ENCODE assay signal across 8 cellular contexts in the genomic region with DNA sequence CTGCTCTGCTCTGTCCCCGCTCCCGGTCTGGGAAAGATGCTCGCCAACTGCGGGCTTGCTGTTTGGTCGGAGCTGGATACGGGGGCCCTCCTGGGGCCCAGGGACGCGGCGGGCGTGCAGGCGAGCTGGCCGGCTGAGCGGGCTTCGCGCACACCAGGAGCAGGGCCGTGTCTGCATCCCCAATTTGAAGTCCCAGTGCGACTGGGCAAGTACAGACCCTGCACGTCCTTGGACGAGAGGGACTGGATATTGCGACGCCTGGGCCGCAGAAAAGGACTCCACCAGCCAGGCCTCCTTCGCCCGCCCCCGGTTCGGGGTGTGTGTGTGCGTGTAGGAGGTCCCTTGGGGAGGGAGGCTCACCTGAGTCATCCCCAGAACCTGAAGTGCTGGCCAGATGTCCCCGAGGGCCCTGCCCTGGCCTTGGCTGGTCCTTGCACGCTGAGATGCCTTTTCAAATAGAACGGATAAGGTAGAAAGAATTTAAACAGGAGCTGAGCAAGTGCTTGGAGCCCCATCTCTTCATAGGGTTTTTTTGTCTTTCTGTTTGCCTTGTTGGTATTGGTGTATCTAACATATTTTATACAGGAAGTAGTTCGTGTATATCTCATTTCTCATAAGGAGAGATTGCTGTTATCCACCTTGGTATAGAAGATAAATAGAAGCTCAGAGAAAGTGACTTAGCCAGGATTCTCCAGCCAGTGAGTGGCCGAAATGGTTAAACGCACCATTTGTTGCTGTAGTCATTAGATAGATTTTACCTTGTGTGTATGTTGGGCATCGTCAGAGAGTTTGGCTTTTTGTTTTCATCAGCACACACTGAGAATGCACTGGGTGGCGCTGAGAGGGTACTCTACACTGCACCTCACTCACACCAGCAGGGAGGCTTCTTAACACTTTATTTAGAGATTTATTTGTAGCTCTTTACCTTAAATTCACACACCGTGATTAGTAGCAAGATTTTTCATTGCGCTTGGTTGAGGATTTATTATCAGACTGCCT. TPM values are rescaled to one million over a fixed set of nuclear protein-coding genes. Genes with fewer than 3 reads are reported as not detected.
DNase-seq lines count a peak whose midpoint lies in the region; ATAC-seq and TF ChIP-seq lines count a peak whose summit lies in the region.

No MANE protein-coding gene starts in this region.

- peak overlapping the region; percentile 90 to 99 (median 93) for H3K4me3 Mint-ChIP-seq in nephron

- peaks cover 6% of the 10 kb centered on the region for H3K9me3 Mint-ChIP-seq in nephron

- H3K4me1 ChIP-seq in HUES48 (ENCODE audit: control insufficient read depth, insufficient read depth, low read length): peaks cover 28% of the 10 kb centered on the region
- peaks cover 20 to 30% (median 24%) of the 10 kb centered on the region in 4 donors for H3K4me1 ChIP-seq in upper lobe of left lung

- WGBS in upper lobe of left lung, 2 donors: 10 to 14% methylated on average over 20 to 35 of the region's 37 CpGs

- H3K36me3 ChIP-seq in HUES48 (ENCODE audit: control insufficient read depth, insufficient read depth, low read length): no peaks in the 10 kb centered on the region
- no peaks in the 10 kb centered on the region for H3K36me3 ChIP-seq in upper lobe of left lung

- H3K4me1 Mint-ChIP-seq in nephron: peaks cover 30% of the 10 kb centered on the region

- H3K27me3 Mint-ChIP-seq in nephron (ENCODE audit: low read depth): peaks cover 7% of the 10 kb centered on the region

- peak overlapping the region; percentile 67 to 95 (median 91) for H3K27ac Mint-ChIP-seq in nephron

- peak; percentile 44 for ATAC-seq in GM21423 (IDR thresholded peaks at IDR 0.05; ENCODE audit: unreplicated experiment)
- ATAC-seq in upper lobe of left lung (ENCODE audit: low FRiP score in 2 of 2): peak; percentile 11 to 54

- DNase-seq in activated CD4-positive, alpha-beta T cell treated with anti-CD3 and anti-CD28 coated beads, Interleukin-2, amount 50 U/mL, for 4 hours: peak; percentile 42 to 43
- DNase-seq in epithelial cell of esophagus (ENCODE audit: low read depth) (peak; percentile 82), upper lobe of left lung (peak in 1 of 2 donors; percentile 57), inferior parietal cortex (ENCODE audit: extremely low spot score) (no peak)

- TF ChIP-seq CTCF in epithelial cell of esophagus (IDR thresholded peaks at IDR 0.05; ENCODE audit: insufficient read depth, low read depth, low read length, missing control alignments) (no peak), nephron (IDR thresholded peaks at IDR 0.05; ENCODE audit: unreplicated experiment in 3 of 3) (no peak), upper lobe of left lung (IDR thresholded peaks at IDR 0.05) (no peak)

- no peak for TF ChIP-seq POLR2A in upper lobe of left lung (IDR thresholded peaks at IDR 0.05)

- no peaks in the 10 kb centered on the region for H3K27me3 ChIP-seq in HUES48 (ENCODE audit: control insufficient read depth, insufficient read depth, low read length)
- no peaks in the 10 kb centered on the region for H3K27me3 ChIP-seq in upper lobe of left lung

- no peak for TF ChIP-seq EP300 in upper lobe of left lung (IDR thresholded peaks at IDR 0.05)

- peaks cover 4% of the 10 kb centered on the region for H3K36me3 Mint-ChIP-seq in nephron (ENCODE audit: low read depth)

- H3K9ac ChIP-seq in HUES48 (ENCODE audit: low read depth, low read length): peak overlapping the region; percentile 73

- no peaks in the 10 kb centered on the region for H3K9me3 ChIP-seq in HUES48 (ENCODE audit: control insufficient read depth, insufficient read depth, low read length)
- H3K9me3 ChIP-seq in upper lobe of left lung: no peaks in the 10 kb centered on the region

- peak overlapping the region; percentile 92 for H3K4me3 ChIP-seq in GM08714 (ENCODE audit: low read length)
- peak overlapping the region; percentile 88 for H3K4me3 ChIP-seq in HUES48 (ENCODE audit: low read depth, low read length)
- peak overlapping the region; percentile 70 for H3K4me3 ChIP-seq in epithelial cell of esophagus (ENCODE audit: low read length)
- peak overlapping the region; percentile 77 to 89 (median 84) for H3K4me3 ChIP-seq in upper lobe of left lung

- peak overlapping the region; percentile 90 for H3K27ac ChIP-seq in HUES48 (ENCODE audit: low read depth, low read length)
- peak overlapping the region; percentile 88 to 95 (median 92) for H3K27ac ChIP-seq in upper lobe of left lung

RNA-seq across cellular contexts. Expression of a gene that starts 1.1 kb away (rescaled TPM):
- 10 to 100 TPM; 19.6 to 38.8 (median 29.4) TPM for total RNA-seq in upper lobe of left lung

RNA-seq across cellular contexts. Expression of a gene that starts 54.9 kb away (rescaled TPM):
- total RNA-seq in upper lobe of left lung: 10 to 100 TPM; 46.7 to 80.7 (median 57.8) TPM
